9 cellular contexts compared by ENCODE assay signal in the genomic region with DNA sequence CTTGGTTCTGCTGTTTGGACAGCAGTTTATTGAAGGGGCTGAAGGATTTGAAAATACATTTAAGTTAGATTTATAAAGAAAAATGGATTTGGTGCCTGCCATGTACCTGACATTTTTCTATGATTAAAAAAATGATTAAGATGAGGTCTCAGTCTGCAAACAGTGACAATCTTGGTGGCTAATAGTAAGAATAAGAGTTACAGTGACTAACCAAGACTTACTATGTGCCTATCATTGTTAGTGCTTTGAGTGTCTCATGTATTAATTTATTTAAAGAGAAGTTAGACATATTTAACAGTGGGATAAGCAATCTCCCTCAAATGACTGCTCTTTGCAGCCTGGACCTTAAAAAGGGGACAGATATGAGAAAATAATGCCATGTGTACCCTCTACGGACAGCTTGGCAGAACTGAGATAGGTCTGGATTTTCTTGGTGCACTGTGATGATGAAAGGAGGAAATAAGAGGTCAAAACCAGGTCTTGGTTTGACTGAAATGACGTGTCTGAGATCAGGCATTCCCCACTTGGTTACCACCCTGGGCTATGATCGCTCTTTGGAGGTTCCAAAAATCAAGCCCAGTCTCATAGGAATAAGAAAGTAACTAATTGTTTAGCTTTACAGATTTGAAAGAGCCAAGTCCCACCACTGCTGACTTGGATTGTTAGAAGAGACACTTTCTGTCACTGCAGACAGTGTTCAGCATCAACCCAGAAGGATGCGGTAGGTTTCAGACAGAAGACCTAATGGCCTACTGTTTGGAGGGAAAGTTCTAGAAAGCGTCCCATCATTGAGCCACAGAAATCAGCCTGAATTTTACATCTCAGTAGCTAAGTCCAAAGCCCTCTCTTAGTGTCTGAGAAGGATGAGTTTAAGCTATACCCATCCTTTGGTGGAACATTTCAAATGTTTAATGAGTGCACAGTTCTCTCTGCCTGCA. TPM values are rescaled to one million over a fixed set of nuclear protein-coding genes. Genes with fewer than 3 reads are reported as not detected.
DNase-seq lines count a peak whose midpoint lies in the region; ATAC-seq and TF ChIP-seq lines count a peak whose summit lies in the region.
"Had no signal": no experiment of that assay in that cellular context is flagged by ENCODE, and none has a peak within 500 bp of the region (broad histone marks: within the 10 kb centered on the region; RNA-seq: fewer than 3 reads in every experiment).

No MANE protein-coding gene starts in this region.

- TF ChIP-seq CTCF in GM06990 (IDR thresholded peaks at IDR 0.05; ENCODE audit: insufficient read depth, low read length, poor library complexity, severe bottlenecking) (no peak), GM20000 (IDR thresholded peaks at IDR 0.05; ENCODE audit: extremely low read depth, missing control alignments) (no peak), colonic mucosa (IDR thresholded peaks at IDR 0.05) (no peak), osteoblast (IDR thresholded peaks at IDR 0.05; ENCODE audit: extremely low read depth, low read depth, low read length) (no peak), thyroid gland (IDR thresholded peaks at IDR 0.05) (no peak)

- H3K36me3 ChIP-seq in GM06990 (ENCODE audit: control insufficient read depth, insufficient read depth, low read length) (no peaks in the 10 kb centered on the region), colonic mucosa (no peaks in the 10 kb centered on the region), osteoblast (ENCODE audit: insufficient read depth, low read length) (no peaks in the 10 kb centered on the region), thyroid gland (no peaks in the 10 kb centered on the region)

- H3K4me3 ChIP-seq in GM06990 (replicated peaks; ENCODE audit: low read depth, low read length) (peak overlapping the region; percentile 71), colonic mucosa (no peak overlapping the region), osteoblast (ENCODE audit: insufficient read depth, low read length) (no peak overlapping the region), thyroid gland (replicated peaks in 1 of 3) (no peak overlapping the region)

- no peak for TF ChIP-seq POLR2A in thyroid gland (IDR thresholded peaks at IDR 0.05)

- no peak overlapping the region for H2AFZ ChIP-seq in osteoblast (ENCODE audit: low read length)

- H3K4me1 ChIP-seq in colonic mucosa, result peaks cover 4% of the 10 kb centered on the region
- peaks cover 11% of the 10 kb centered on the region for H3K4me1 ChIP-seq in osteoblast (ENCODE audit: insufficient read depth, low read length)
- H3K4me1 ChIP-seq in thyroid gland, result peaks cover 0 to 5% of the 10 kb centered on the region in 2 donors

- H3K9me3 ChIP-seq in colonic mucosa (no peaks in the 10 kb centered on the region), osteoblast (ENCODE audit: low read depth, low read length) (no peaks in the 10 kb centered on the region), thyroid gland (no peaks in the 10 kb centered on the region)

- WGBS in thyroid gland, 2 donors, result 88 to 92% methylated on average over 5 of the region's 5 CpGs

- peak overlapping the region in 1 of 2 donors; percentile 97 for H3K9ac ChIP-seq in colonic mucosa (ENCODE audit: low read depth in 2 of 2, low read length in 2 of 2)

- H3K27ac ChIP-seq in colonic mucosa (peak overlapping the region; percentile 97), osteoblast (ENCODE audit: low read depth, low read length) (no peak overlapping the region), thyroid gland (no peak overlapping the region)

- H3K27me3 ChIP-seq in GM06990 (replicated peaks; ENCODE audit: control insufficient read depth, insufficient read depth, low read length) (no peaks in the 10 kb centered on the region), colonic mucosa (no peaks in the 10 kb centered on the region), osteoblast (ENCODE audit: insufficient read depth, low read length) (no peaks in the 10 kb centered on the region), thyroid gland (no peaks in the 10 kb centered on the region)

- intact Hi-C loops in colonic mucosa (cut with DNase I), result no loop called here
- intact Hi-C loops in thyroid gland (cut with DNase I), result no loop called here

- peak; percentile 58 for ATAC-seq in HG03469 (IDR thresholded peaks at IDR 0.05; ENCODE audit: unreplicated experiment)

- H4K20me1 ChIP-seq in osteoblast (ENCODE audit: insufficient read depth, low read length), result peaks cover 27% of the 10 kb centered on the region

- DNase-seq in GM06990 (ENCODE audit: extremely low read depth, insufficient read length), result peak; percentile 56
- peak; percentile 66 for DNase-seq in GM20000 (ENCODE audit: low spot score)
- DNase-seq in colonic mucosa, result no peak
- no peak for DNase-seq in osteoblast (ENCODE audit: insufficient read length, low spot score, missing footprints)
- no peak for DNase-seq in NCI-H526 treated with DMSO at 0.1 percent for 48 hours (lab: John Stamatoyannopoulos, UW)
- DNase-seq in NCI-H226, result no peak
- no peak for DNase-seq in thyroid gland

- H3K4me2 ChIP-seq in osteoblast (ENCODE audit: insufficient read depth, low read length), result no peak overlapping the region

- peaks cover 38% of the 10 kb centered on the region for H3K79me2 ChIP-seq in osteoblast (ENCODE audit: insufficient read depth, low read length)

RNA-seq across cellular contexts. Expression of a gene that starts 2.1 kb away (rescaled TPM):
- total RNA-seq in colonic mucosa (100 to 1,000 TPM in 1 of 2 donors, 10 to 100 TPM in 1; 76.9 to 139 TPM), osteoblast (17.4 and 21.7 TPM in 2 replicates), thyroid gland (10 to 100 TPM; 11.6 to 17.2 (median 13.8) TPM)

RNA-seq across cellular contexts. Expression of a gene that starts 18.0 kb away (rescaled TPM):
- total RNA-seq in colonic mucosa (1 to 10 TPM; 1.1 to 1.3 TPM), osteoblast (not detected in 2 replicates), thyroid gland (not detected)
- total RNA-seq: H1 had no signal

Comparison
In these comparisons a context has a peak if more than half of its experiments do, and no peak if none do; other contexts are left out.
1. DNase-seq: peak in GM06990 (single experiment) and GM20000 (single experiment); none in colonic mucosa (single experiment), osteoblast (single experiment), NCI-H526 treated with DMSO at 0.1 percent for 48 hours (single experiment), NCI-H226 (single experiment) and thyroid gland (0 of 2).